In genomic region chr18:7607535-7608173, GRCh38 we compare ENCODE assay signal across 1 cellular context.
TF ChIP-seq lines count a peak whose summit lies in the region.

No MANE protein-coding gene starts in this region.

TF ChIP-seq in WTC11, 78 proteins besides CTCF, POLR2A, EP300 and RAD21 (continued from another document):
- TF ChIP-seq STAT6 (CRISPR knock-in tag; conservative IDR thresholded peaks at IDR 0.05; ENCODE audit: low read depth) (no peak), JUN (CRISPR knock-in tag; IDR thresholded peaks at IDR 0.05) (no peak), MAX (CRISPR knock-in tag; IDR thresholded peaks at IDR 0.05) (no peak), ZNF281 (CRISPR knock-in tag; IDR thresholded peaks at IDR 0.05) (no peak), ZSCAN18 (CRISPR knock-in tag; IDR thresholded peaks at IDR 0.05) (no peak), E2F1 (CRISPR knock-in tag; IDR thresholded peaks at IDR 0.05) (no peak)
